ENCODE assay signal across 1 cellular context in genomic region chr15:40244961-40245523, GRCh38.
TF ChIP-seq lines count a peak whose summit lies in the region.

No MANE protein-coding gene starts in this region.

TF ChIP-seq in H1, 55 proteins besides CTCF, POLR2A, EP300 and RAD21:
- TF ChIP-seq SP1 (IDR thresholded peaks at IDR 0.05; ENCODE audit: low read depth, low read length), result 0 out of 2 replicates have a peak, but pooled peaks have one; percentile 11
- TF ChIP-seq RBBP5 (IDR thresholded peaks at IDR 0.05; ENCODE audit: borderline replicate concordance, low read depth, low read length), result peak; percentile 48; the same call in 1 of the 2 replicates
- 0 out of 2 replicates have a peak, but pooled peaks have one; percentile 28 for TF ChIP-seq CEBPB (IDR thresholded peaks at IDR 0.05; ENCODE audit: low read depth, low read length)
- no peak for TF ChIP-seq ZNF274 (IDR thresholded peaks at IDR 0.05; ENCODE audit: borderline replicate concordance, extremely low read depth, low read length)
